In the genomic region with DNA sequence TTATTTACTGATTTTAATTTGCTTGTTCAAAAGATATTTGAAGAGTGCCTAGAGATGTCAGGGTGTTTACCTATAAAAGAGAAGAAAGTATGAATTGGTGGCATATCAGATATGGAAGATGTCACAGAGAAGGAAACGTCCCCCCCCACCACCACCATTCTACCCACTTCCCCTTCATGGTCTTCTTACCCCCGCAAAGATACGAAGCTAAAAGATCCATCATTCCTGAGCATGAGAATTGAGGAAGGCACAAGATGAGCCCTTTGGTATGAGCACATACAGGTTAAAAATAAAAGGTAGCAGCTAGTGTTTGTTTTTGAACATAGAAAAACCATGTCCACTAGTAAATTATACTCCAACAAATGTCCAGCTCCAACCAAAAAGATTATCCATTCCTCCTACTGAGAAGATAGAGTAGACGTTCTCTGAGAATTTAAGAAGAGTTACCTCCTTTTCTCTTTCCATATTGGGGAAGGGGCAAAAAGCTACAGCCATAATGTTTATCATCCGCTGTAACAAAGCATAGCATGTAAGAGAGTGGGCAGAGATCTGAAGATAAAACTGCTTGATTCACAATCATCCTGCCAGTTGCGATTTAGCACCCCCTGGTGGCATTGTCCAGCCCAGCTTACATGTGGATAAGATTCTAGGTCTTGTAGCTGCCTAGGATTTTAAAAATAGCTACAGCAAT, we compare ENCODE assay signal across 8 cellular contexts. TPM values are rescaled to one million over a fixed set of nuclear protein-coding genes. Genes with fewer than 3 reads are reported as not detected.
DNase-seq lines count a peak whose midpoint lies in the region; ATAC-seq and TF ChIP-seq lines count a peak whose summit lies in the region.

No MANE protein-coding gene starts in this region.

- no peaks in the 10 kb centered on the region for H3K27me3 ChIP-seq in NT2/D1 (ENCODE audit: insufficient read depth, insufficient read length)

- no peaks in the 10 kb centered on the region for H3K36me3 ChIP-seq in NT2/D1 (ENCODE audit: insufficient read depth, insufficient read length, low read length)

- no peaks in the 10 kb centered on the region for H3K9me3 ChIP-seq in NT2/D1 (ENCODE audit: insufficient read depth, low read length)

- no peak overlapping the region for H3K4me3 Mint-ChIP-seq in endothelial cell (ENCODE audit: unreplicated experiment)

- H3K9me3 Mint-ChIP-seq in endothelial cell (ENCODE audit: unreplicated experiment): no peaks in the 10 kb centered on the region

- DNase-seq in HuH-7.5 (ENCODE audit: low spot score): peak; percentile 39
- DNase-seq in NT2/D1 (ENCODE audit: low read depth, low spot score): peak; percentile 87
- peak; percentile 52 for DNase-seq in activated CD8-positive, alpha-beta memory T cell treated with anti-CD3 and anti-CD28 coated beads, Interleukin-2, amount 50 U/mL, for 1 hour (ENCODE audit: extremely low read depth)
- peak; percentile 87 for DNase-seq in endothelial cell (ENCODE audit: low spot score)
- DNase-seq in midbrain (lab: John Stamatoyannopoulos, UW): peak; percentile 85
- DNase-seq in stimulated activated CD8-positive, alpha-beta memory T cell treated with anti-CD3 and anti-CD28 coated beads, Interleukin-4, amount 100 ng/mL, for 1 hour (ENCODE audit: low read depth in 2 of 2, low spot score in 1 of 2): peak; percentile 70 to 81

- H3K4me1 ChIP-seq in NT2/D1 (ENCODE audit: insufficient read depth, insufficient read length): no peaks in the 10 kb centered on the region

- H3K9ac ChIP-seq in NT2/D1 (ENCODE audit: insufficient read length, low read depth): no peak overlapping the region

- H3K27me3 Mint-ChIP-seq in endothelial cell (ENCODE audit: unreplicated experiment): no peaks in the 10 kb centered on the region

- ATAC-seq in GM21381 (IDR thresholded peaks at IDR 0.05; ENCODE audit: unreplicated experiment): no peak

- no peak overlapping the region for H3K4me3 ChIP-seq in NT2/D1 (ENCODE audit: insufficient read length, low read depth)

- no peaks in the 10 kb centered on the region for H3K36me3 Mint-ChIP-seq in endothelial cell (ENCODE audit: low read depth, unreplicated experiment)

- no peaks in the 10 kb centered on the region for H3K4me1 Mint-ChIP-seq in endothelial cell (ENCODE audit: unreplicated experiment)

- peak; percentile 94 for TF ChIP-seq CTCF in GM12873 (IDR thresholded peaks at IDR 0.05; ENCODE audit: insufficient read depth, low read depth, low read length, missing control alignments)
- peak; percentile 77 for TF ChIP-seq CTCF in endothelial cell (IDR thresholded peaks at IDR 0.05; ENCODE audit: unreplicated experiment)

- no peak overlapping the region for H3K27ac Mint-ChIP-seq in endothelial cell (ENCODE audit: unreplicated experiment)

RNA-seq across cellular contexts. Expression of a gene that starts 29.1 kb away (rescaled TPM):
- total RNA-seq in endothelial cell (ENCODE audit: unreplicated experiment): 19.7 TPM

RNA-seq across cellular contexts. Expression of a gene that starts 44.6 kb away (rescaled TPM):
- 13.3 TPM for total RNA-seq in endothelial cell (ENCODE audit: unreplicated experiment)

RNA-seq across cellular contexts. Expression of a gene that starts 58.9 kb away (rescaled TPM):
- 3.8 TPM for total RNA-seq in endothelial cell (ENCODE audit: unreplicated experiment)
